ENCODE assay signal across 17 cellular contexts in genomic region chr3:73804204-73804603, GRCh38.
A peak's percentile ranks its signal among the peaks of the same experiment; 100 is the strongest.
DNase-seq lines count a peak whose midpoint lies in the region; TF ChIP-seq lines count a peak whose summit lies in the region.
"Had no signal": no experiment of that assay in that cellular context is flagged by ENCODE, and none has a peak within 500 bp of the region (broad histone marks: within the 10 kb centered on the region; RNA-seq: fewer than 3 reads in every experiment).

No MANE protein-coding gene starts in this region.

- peak; percentile 58 for DNase-seq in NCI-H2171 treated with DMSO at 0.1 percent for 48 hours (lab: John Stamatoyannopoulos, UW)
- no peak for DNase-seq in NCI-H2171 (lab: John Stamatoyannopoulos, UW)
- peak; percentile 24 for DNase-seq in SK-N-DZ (ENCODE audit: low spot score)
- DNase-seq in prostate gland (ENCODE audit: low spot score) = peak; percentile 32
- DNase-seq in HT-29 (ENCODE audit: low spot score) = no peak
- DNase-seq in AG20443 (ENCODE audit: low spot score) = no peak
- no peak for DNase-seq in ureter (ENCODE audit: low spot score)
- DNase-seq in activated CD4-positive, alpha-beta T cell treated with anti-CD3 and anti-CD28 coated beads, Interleukin-2, amount 10 ng/mL, durations not matched to agents 7 days and 5 days = no peak
- DNase-seq: CD4-positive, alpha-beta memory T cell; COR-L47; DMS153; DMS79 treated with DMSO at 0.1 percent for 48 hours; EL; GOT3 had no signal

- H3K27ac Mint-ChIP-seq in activated CD4-positive, alpha-beta T cell treated with anti-CD3 and anti-CD28 coated beads, Interleukin-2, amount 10 ng/mL, durations not matched to agents 7 days and 5 days = no peak overlapping the region
- H3K27ac Mint-ChIP-seq: CD4-positive, alpha-beta memory T cell had no signal

- no peaks in the 10 kb centered on the region for H3K36me3 Mint-ChIP-seq in activated CD4-positive, alpha-beta T cell treated with anti-CD3 and anti-CD28 coated beads, Interleukin-2, amount 10 ng/mL, durations not matched to agents 7 days and 5 days (ENCODE audit: low read depth)
- H3K36me3 Mint-ChIP-seq: CD4-positive, alpha-beta memory T cell had no signal

- no peak overlapping the region for H3K4me3 ChIP-seq in prostate gland
- H3K4me3 ChIP-seq: BLaER1 treated with 17β-estradiol and CSF1 and Interleukin-3, amounts not matched to agents 10 nM and 100 nM; HAP-1 had no signal

- no peak overlapping the region for H3K4me3 Mint-ChIP-seq in activated CD4-positive, alpha-beta T cell treated with anti-CD3 and anti-CD28 coated beads, Interleukin-2, amount 10 ng/mL, durations not matched to agents 7 days and 5 days
- H3K4me3 Mint-ChIP-seq: CD4-positive, alpha-beta memory T cell had no signal

- no peak for TF ChIP-seq POLR2A in prostate gland (IDR thresholded peaks at IDR 0.05)

- intact Hi-C loops in prostate gland (cut with DNase I) = no loop called here

- H3K4me1 Mint-ChIP-seq in activated CD4-positive, alpha-beta T cell treated with anti-CD3 and anti-CD28 coated beads, Interleukin-2, amount 10 ng/mL, durations not matched to agents 7 days and 5 days = no peaks in the 10 kb centered on the region
- H3K4me1 Mint-ChIP-seq: CD4-positive, alpha-beta memory T cell had no signal

- no peaks in the 10 kb centered on the region for H3K36me3 ChIP-seq in prostate gland
- H3K36me3 ChIP-seq: BLaER1 treated with 17β-estradiol and CSF1 and Interleukin-3, amounts not matched to agents 10 nM and 100 nM; HAP-1 had no signal

- no peaks in the 10 kb centered on the region for H3K27me3 ChIP-seq in prostate gland (replicated peaks; ENCODE audit: insufficient read depth)
- H3K27me3 ChIP-seq: BLaER1 treated with 17β-estradiol and CSF1 and Interleukin-3, amounts not matched to agents 10 nM and 100 nM had no signal

- H3K9me3 ChIP-seq in prostate gland = no peaks in the 10 kb centered on the region
- H3K9me3 ChIP-seq: HAP-1 had no signal

- no peaks in the 10 kb centered on the region for H3K27me3 Mint-ChIP-seq in activated CD4-positive, alpha-beta T cell treated with anti-CD3 and anti-CD28 coated beads, Interleukin-2, amount 10 ng/mL, durations not matched to agents 7 days and 5 days
- H3K27me3 Mint-ChIP-seq: CD4-positive, alpha-beta memory T cell had no signal

- WGBS in prostate gland = 39% methylated on average over 6 of the region's 6 CpGs

- no peak for TF ChIP-seq CTCF in prostate gland (IDR thresholded peaks at IDR 0.05)

- no peaks in the 10 kb centered on the region for H3K4me1 ChIP-seq in prostate gland (replicated peaks)
- H3K4me1 ChIP-seq: BLaER1 treated with 17β-estradiol and CSF1 and Interleukin-3, amounts not matched to agents 10 nM and 100 nM; HAP-1 had no signal

- POLR2A ChIA-PET in activated CD4-positive, alpha-beta T cell treated with anti-CD3 and anti-CD28 coated beads, Interleukin-2, amount 10 ng/mL, durations not matched to agents 7 days and 5 days (lab: Charles Lee) = no interaction called here

- peak overlapping the region; percentile 57 to 63 for H3K27ac ChIP-seq in prostate gland
- H3K27ac ChIP-seq: 22Rv1; BLaER1 treated with 17β-estradiol and CSF1 and Interleukin-3, amounts not matched to agents 10 nM and 100 nM had no signal

- H3K9me3 Mint-ChIP-seq in activated CD4-positive, alpha-beta T cell treated with anti-CD3 and anti-CD28 coated beads, Interleukin-2, amount 10 ng/mL, durations not matched to agents 7 days and 5 days = peaks cover 2% of the 10 kb centered on the region

- CTCF ChIA-PET in activated CD4-positive, alpha-beta T cell treated with anti-CD3 and anti-CD28 coated beads, Interleukin-2, amount 10 ng/mL, durations not matched to agents 7 days and 5 days (lab: Charles Lee) = no interaction called here

Comparison
In these comparisons a context has a peak if more than half of its experiments do, and no peak if none do; other contexts are left out.
1. DNase-seq: peak in NCI-H2171 treated with DMSO at 0.1 percent for 48 hours (single experiment), SK-N-DZ (single experiment) and prostate gland (single experiment); none in NCI-H2171 (single experiment), HT-29 (single experiment), AG20443 (single experiment), ureter (single experiment) and activated CD4-positive, alpha-beta T cell treated with anti-CD3 and anti-CD28 coated beads, Interleukin-2, amount 10 ng/mL, durations not matched to agents 7 days and 5 days (single experiment).